2 cellular contexts compared by ENCODE assay signal in the genomic region with DNA sequence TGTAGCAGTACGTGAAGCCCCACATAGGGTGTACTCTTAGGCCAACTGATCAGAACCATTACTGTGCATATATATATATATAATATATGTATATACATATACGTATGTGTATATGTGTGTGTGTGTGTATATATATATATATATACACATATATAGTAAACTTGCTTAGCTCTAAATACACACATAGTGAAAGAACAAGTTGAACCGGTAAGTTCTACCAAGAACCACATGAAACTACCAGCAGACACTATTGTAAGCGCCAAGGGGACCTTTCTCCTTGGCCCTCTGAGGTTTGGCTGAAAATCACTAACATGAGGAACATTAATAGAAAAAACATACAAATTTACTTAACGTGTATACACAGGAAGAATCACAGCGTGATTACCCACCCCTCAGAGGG.
TF ChIP-seq lines count a peak whose summit lies in the region.

No MANE protein-coding gene starts in this region.

TF ChIP-seq in SK-N-SH, 30 proteins besides CTCF, POLR2A, EP300 and RAD21 (continued from another document):
- TF ChIP-seq TEAD4 (IDR thresholded peaks at IDR 0.05; ENCODE audit: borderline replicate concordance, insufficient read depth) = no peak
- no peak for TF ChIP-seq FOXJ3 (CRISPR knock-in tag; IDR thresholded peaks at IDR 0.05)
- TF ChIP-seq FOSL2 (IDR thresholded peaks at IDR 0.05; ENCODE audit: borderline replicate concordance, low read depth) = no peak
- TF ChIP-seq GATA2 (CRISPR knock-in tag; IDR thresholded peaks at IDR 0.05) = no peak
- TF ChIP-seq GABPA (IDR thresholded peaks at IDR 0.05; ENCODE audit: low read depth) = no peak

TF ChIP-seq in SK-N-SH treated with all-trans-retinoic acid at 6 μM for 48 hours, 23 proteins besides CTCF, POLR2A, EP300 and RAD21:
- TF ChIP-seq, protein P1, sequence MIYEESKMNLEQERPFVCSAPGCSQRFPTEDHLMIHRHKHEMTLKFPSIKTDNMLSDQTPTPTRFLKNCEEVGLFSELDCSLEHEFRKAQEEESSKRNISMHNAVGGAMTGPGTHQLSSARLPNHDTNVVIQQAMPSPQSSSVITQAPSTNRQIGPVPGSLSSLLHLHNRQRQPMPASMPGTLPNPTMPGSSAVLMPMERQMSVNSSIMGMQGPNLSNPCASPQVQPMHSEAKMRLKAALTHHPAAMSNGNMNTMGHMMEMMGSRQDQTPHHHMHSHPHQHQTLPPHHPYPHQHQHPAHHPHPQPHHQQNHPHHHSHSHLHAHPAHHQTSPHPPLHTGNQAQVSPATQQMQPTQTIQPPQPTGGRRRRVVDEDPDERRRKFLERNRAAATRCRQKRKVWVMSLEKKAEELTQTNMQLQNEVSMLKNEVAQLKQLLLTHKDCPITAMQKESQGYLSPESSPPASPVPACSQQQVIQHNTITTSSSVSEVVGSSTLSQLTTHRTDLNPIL (CRISPR knock-in tag; IDR thresholded peaks at IDR 0.05; ENCODE audit: low read depth) = no peak
- TF ChIP-seq, protein P2, sequence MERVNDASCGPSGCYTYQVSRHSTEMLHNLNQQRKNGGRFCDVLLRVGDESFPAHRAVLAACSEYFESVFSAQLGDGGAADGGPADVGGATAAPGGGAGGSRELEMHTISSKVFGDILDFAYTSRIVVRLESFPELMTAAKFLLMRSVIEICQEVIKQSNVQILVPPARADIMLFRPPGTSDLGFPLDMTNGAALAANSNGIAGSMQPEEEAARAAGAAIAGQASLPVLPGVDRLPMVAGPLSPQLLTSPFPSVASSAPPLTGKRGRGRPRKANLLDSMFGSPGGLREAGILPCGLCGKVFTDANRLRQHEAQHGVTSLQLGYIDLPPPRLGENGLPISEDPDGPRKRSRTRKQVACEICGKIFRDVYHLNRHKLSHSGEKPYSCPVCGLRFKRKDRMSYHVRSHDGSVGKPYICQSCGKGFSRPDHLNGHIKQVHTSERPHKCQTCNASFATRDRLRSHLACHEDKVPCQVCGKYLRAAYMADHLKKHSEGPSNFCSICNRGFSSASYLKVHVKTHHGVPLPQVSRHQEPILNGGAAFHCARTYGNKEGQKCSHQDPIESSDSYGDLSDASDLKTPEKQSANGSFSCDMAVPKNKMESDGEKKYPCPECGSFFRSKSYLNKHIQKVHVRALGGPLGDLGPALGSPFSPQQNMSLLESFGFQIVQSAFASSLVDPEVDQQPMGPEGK (CRISPR knock-in tag; IDR thresholded peaks at IDR 0.05; ENCODE audit: borderline replicate concordance) = no peak
- no peak for TF ChIP-seq ZNF70 (CRISPR knock-in tag; IDR thresholded peaks at IDR 0.05)
